ENCODE assay signal across 8 cellular contexts in genomic region chr5:163408311-163408923, GRCh38. TPM values are rescaled to one million over a fixed set of nuclear protein-coding genes. Genes with fewer than 3 reads are reported as not detected.
DNase-seq lines count a peak whose midpoint lies in the region; ATAC-seq and TF ChIP-seq lines count a peak whose summit lies in the region.

No MANE protein-coding gene starts in this region.

- peaks cover 9% of the 10 kb centered on the region for H3K4me1 ChIP-seq in OCI-LY3 (ENCODE audit: low read length)
- H3K4me1 ChIP-seq in tibial artery, result peaks cover 0 to 10% (median 2%) of the 10 kb centered on the region in 4 donors

- no peaks in the 10 kb centered on the region for H4K20me1 ChIP-seq in OCI-LY3 (ENCODE audit: insufficient read depth, low read length)

- H3K27me3 ChIP-seq in OCI-LY3 (ENCODE audit: low read depth, low read length) (peaks cover 4% of the 10 kb centered on the region; the same call in 1 of the 2 replicates), tibial artery (no peaks in the 10 kb centered on the region)

- peak overlapping the region; percentile 87 for H3K4me2 ChIP-seq in OCI-LY3 (ENCODE audit: low read length)

- no peak overlapping the region for H3K27ac ChIP-seq in OCI-LY3 (ENCODE audit: low read length)
- no peak overlapping the region for H3K27ac ChIP-seq in tibial artery

- H3K36me3 ChIP-seq in OCI-LY3 (replicated peaks; ENCODE audit: low read depth, low read length) (no peaks in the 10 kb centered on the region), tibial artery (no peaks in the 10 kb centered on the region)

- H3K9me3 ChIP-seq in OCI-LY3 (ENCODE audit: insufficient read depth, low read length) (no peaks in the 10 kb centered on the region), tibial artery (no peaks in the 10 kb centered on the region)

- peak; percentile 71 for ATAC-seq in GM19438 (IDR thresholded peaks at IDR 0.05; ENCODE audit: low read depth, unreplicated experiment)
- peak; percentile 55 for ATAC-seq in HG03520 (IDR thresholded peaks at IDR 0.05; ENCODE audit: unreplicated experiment)
- ATAC-seq in omental fat pad (ENCODE audit: low FRiP score), result peak; percentile 88

- H2AFZ ChIP-seq in OCI-LY3 (ENCODE audit: low read depth, low read length), result 0 out of 2 replicates have a peak overlapping the region, but pooled peaks have one; percentile 75

- H3K79me2 ChIP-seq in OCI-LY3 (ENCODE audit: low read length), result no peaks in the 10 kb centered on the region

- H3K4me3 ChIP-seq in OCI-LY3 (ENCODE audit: low read length), result peak overlapping the region; percentile 60
- no peak overlapping the region for H3K4me3 ChIP-seq in tibial artery

- TF ChIP-seq CTCF in OCI-LY3 (IDR thresholded peaks at IDR 0.05; ENCODE audit: low read depth, low read length) (peak; percentile 96), omental fat pad (IDR thresholded peaks at IDR 0.05) (peak in 1 of 3 donors; percentile 73), tibial artery (IDR thresholded peaks at IDR 0.05) (peak; percentile 78 to 86)

- no peak overlapping the region for H3K9ac ChIP-seq in OCI-LY3 (ENCODE audit: low read length)

- intact Hi-C loops in tibial artery (cut with DNase I; ENCODE audit: low total_unique reads), result no loop called here

- peak; percentile 42 for DNase-seq in COR-L47 (lab: John Stamatoyannopoulos, UW)
- peak; percentile 61 to 64 for DNase-seq in activated T-cell treated with anti-CD3 and anti-CD28 coated beads, Interleukin-2, amount 50 U/mL, for 48 hours
- peak; percentile 51 for DNase-seq in fibroblast of the conjunctiva (ENCODE audit: low read depth)
- DNase-seq in omental fat pad (ENCODE audit: low spot score), result no peak
- peak; percentile 33 to 69 for DNase-seq in tibial artery

RNA-seq across cellular contexts. Expression of gene CCNG1, which starts 29.0 kb away (rescaled TPM):
- total RNA-seq in omental fat pad, result 100 to 1,000 TPM in 2 of 4 donors, 10 to 100 TPM in 2; 76.1 to 132 (median 106) TPM

RNA-seq across cellular contexts. Expression of gene NUDCD2, which starts 51.5 kb away (rescaled TPM):
- 1 to 10 TPM; 5.2 to 9.8 (median 5.9) TPM for total RNA-seq in omental fat pad

RNA-seq across cellular contexts. Expression of gene HMMR, which starts 52.0 kb away (rescaled TPM):
- 1 to 10 TPM in 2 of 4 donors, under 1 TPM in 1, not detected in 1; 0.32 to 2.6 (median 1.0) TPM for total RNA-seq in omental fat pad
